27 cellular contexts compared by ENCODE assay signal in the genomic region with DNA sequence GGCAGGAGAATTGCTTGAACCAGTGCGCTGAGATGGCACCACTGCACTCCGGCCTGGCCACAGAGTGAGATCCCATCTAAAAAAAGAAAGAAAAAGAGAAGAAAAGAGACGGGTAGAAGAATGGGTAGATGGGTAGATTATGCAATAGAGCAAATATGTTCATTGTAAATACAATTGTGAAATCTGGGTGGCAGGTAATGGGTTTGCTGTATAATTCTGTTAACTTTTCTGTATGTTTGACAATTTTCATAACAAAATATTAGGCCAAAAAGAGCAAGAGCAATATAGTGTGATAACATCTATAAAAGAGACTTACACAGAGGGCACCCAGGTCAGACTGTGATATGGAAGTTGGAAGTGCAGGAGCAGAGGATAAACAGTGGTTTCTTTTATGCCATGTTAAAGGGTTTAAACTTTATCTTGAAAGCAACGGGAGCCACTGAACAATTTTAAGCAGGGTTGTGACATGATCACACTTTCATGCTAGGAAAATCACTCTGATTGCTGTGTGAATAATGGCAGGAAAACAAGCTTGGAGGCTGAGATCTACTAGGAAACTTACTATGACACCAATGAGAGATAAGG. TPM values are rescaled to one million over a fixed set of nuclear protein-coding genes. Genes with fewer than 3 reads are reported as not detected.
"Had no signal": no experiment of that assay in that cellular context is flagged by ENCODE, and none has a peak within 500 bp of the region (broad histone marks: within the 10 kb centered on the region; RNA-seq: fewer than 3 reads in every experiment).

No MANE protein-coding gene starts in this region.

- H3K27ac Mint-ChIP-seq: activated CD8-positive, alpha-beta T cell treated with anti-CD3 and anti-CD28 coated beads, Interleukin-2, amount 10 ng/mL, durations not matched to agents 7 days and 5 days; activated naive CD8-positive, alpha-beta T cell treated with anti-CD3 and anti-CD28 coated beads, Interleukin-2, amount 10 ng/mL, durations not matched to agents 7 days and 5 days; T-helper 1 cell treated with Interleukin-12 subunit alpha and Interleukin-12 subunit beta and Interleukin-4 antibody, amounts not matched to agents 30 μg/mL and 1 μg/mL, for 36 hours; WTC11 had no signal

- H3K9me3 Mint-ChIP-seq: activated naive CD8-positive, alpha-beta T cell treated with anti-CD3 and anti-CD28 coated beads, Interleukin-2, amount 10 ng/mL, durations not matched to agents 7 days and 5 days; T-helper 1 cell treated with Interleukin-12 subunit alpha and Interleukin-12 subunit beta and Interleukin-4 antibody, amounts not matched to agents 30 μg/mL and 1 μg/mL, for 36 hours; WTC11 had no signal

- H3K4me3 ChIP-seq: adrenal gland, breast epithelium had no signal

- ATAC-seq: activated CD8-positive, alpha-beta T cell treated with anti-CD3 and anti-CD28 coated beads, Interleukin-2, amount 10 ng/mL, durations not matched to agents 7 days and 5 days had no signal

- H3K36me3 Mint-ChIP-seq: activated naive CD8-positive, alpha-beta T cell treated with anti-CD3 and anti-CD28 coated beads, Interleukin-2, amount 10 ng/mL, durations not matched to agents 7 days and 5 days; WTC11 had no signal

- H3K27ac ChIP-seq: adrenal gland, breast epithelium had no signal

- H3K27me3 ChIP-seq: adrenal gland, breast epithelium had no signal

- H3K36me3 ChIP-seq: adrenal gland, breast epithelium had no signal

- H3K4me3 Mint-ChIP-seq: activated CD8-positive, alpha-beta T cell treated with anti-CD3 and anti-CD28 coated beads, Interleukin-2, amount 10 ng/mL, durations not matched to agents 7 days and 5 days; activated naive CD8-positive, alpha-beta T cell treated with anti-CD3 and anti-CD28 coated beads, Interleukin-2, amount 10 ng/mL, durations not matched to agents 7 days and 5 days; T-helper 1 cell treated with Interleukin-12 subunit alpha and Interleukin-12 subunit beta and Interleukin-4 antibody, amounts not matched to agents 30 μg/mL and 1 μg/mL, for 36 hours; WTC11 had no signal

- H3K27me3 Mint-ChIP-seq: activated naive CD8-positive, alpha-beta T cell treated with anti-CD3 and anti-CD28 coated beads, Interleukin-2, amount 10 ng/mL, durations not matched to agents 7 days and 5 days had no signal

- H3K4me1 ChIP-seq: adrenal gland, breast epithelium had no signal

- H3K9me3 ChIP-seq: breast epithelium had no signal

- DNase-seq: activated CD4-positive, alpha-beta T cell treated with anti-CD3 and anti-CD28 coated beads for 48 hours; activated CD4-positive, alpha-beta T cell treated with anti-CD3 and anti-CD28 coated beads, Interleukin-2, amount 50 U/mL, for 4 hours; activated CD4-positive, CD25-positive, alpha-beta regulatory T cell treated with anti-CD3 and anti-CD28 coated beads, Interleukin-2, amount 50 U/mL, for 72 hours; activated CD8-positive, alpha-beta memory T cell treated with anti-CD3 and anti-CD28 coated beads, Interleukin-2, amount 50 U/mL, for 48 hours; activated CD8-positive, alpha-beta T cell treated with anti-CD3 and anti-CD28 coated beads, Interleukin-2, amount 10 ng/mL, durations not matched to agents 7 days and 5 days; activated naive CD4-positive, alpha-beta T cell treated with anti-CD3 and anti-CD28 coated beads, Interleukin-2, amount 50 U/mL, for 16 hours; activated naive CD8-positive, alpha-beta T cell treated with anti-CD3 and anti-CD28 coated beads, Interleukin-2, amount 10 ng/mL, durations not matched to agents 7 days and 5 days; activated T-cell treated with anti-CD3 and anti-CD28 coated beads, Interleukin-2, amount 50 U/mL, for 1 hour; adrenal gland; aorta; central memory CD4-positive, alpha-beta T cell; Karpas-422; MV-4-11; NCI-H1105; NCI-H1436; NCI-H1694 treated with DMSO at 0.1 percent for 48 hours; NCI-H2029 treated with DMSO at 0.1 percent for 48 hours; NCI-H345; NCI-H510A; NCI-H526 treated with DMSO at 0.1 percent for 48 hours; NCI-H82; NK-92 treated with Interleukin-12 subunit alpha and Interleukin-12 subunit beta, amount 100 ng/mL, for 24 hours; OCI-M1; SHP77 treated with DMSO at 0.1 percent for 48 hours had no signal

RNA-seq across cellular contexts. Expression of a gene that starts 6.7 kb away (rescaled TPM):
- total RNA-seq: activated CD8-positive, alpha-beta T cell treated with anti-CD3 and anti-CD28 coated beads, Interleukin-2, amount 10 ng/mL, durations not matched to agents 7 days and 5 days; activated naive CD8-positive, alpha-beta T cell treated with anti-CD3 and anti-CD28 coated beads, Interleukin-2, amount 10 ng/mL, durations not matched to agents 7 days and 5 days had no signal
